19 cellular contexts compared by ENCODE assay signal in the genomic region with DNA sequence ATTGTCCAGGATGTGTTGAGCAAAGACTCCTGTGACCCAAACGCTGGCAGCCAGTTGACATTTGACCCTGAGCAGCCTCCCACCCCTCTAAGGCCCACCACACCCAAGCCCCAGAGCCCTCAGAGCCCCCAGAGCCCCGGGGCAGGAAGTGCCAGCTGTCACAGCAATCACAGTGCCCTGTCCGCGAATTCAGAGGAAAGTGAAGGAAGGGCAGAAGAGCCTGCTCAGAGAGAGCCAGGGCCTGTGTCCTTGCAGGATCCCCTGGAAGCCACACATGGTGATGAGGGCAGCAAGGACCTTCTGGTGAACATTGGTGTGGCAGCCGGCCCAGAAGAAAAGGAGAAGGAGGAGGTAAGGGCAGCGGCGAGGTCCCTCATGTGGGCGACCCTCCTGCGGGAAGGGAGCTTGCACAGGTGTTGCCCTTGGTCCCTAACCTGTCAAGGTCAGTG.
DNase-seq lines count a peak whose midpoint lies in the region; ATAC-seq, FAIRE-seq and TF ChIP-seq lines count a peak whose summit lies in the region.
"Had no signal": no experiment of that assay in that cellular context is flagged by ENCODE, and none has a peak within 500 bp of the region (broad histone marks: within the 10 kb centered on the region; RNA-seq: fewer than 3 reads in every experiment).

No MANE protein-coding gene starts in this region.

- TF ChIP-seq POLR2A in GM12891 (IDR thresholded peaks at IDR 0.05; ENCODE audit: low read depth, low read length), result no peak

- H3K4me2 ChIP-seq in BLaER1 treated with 17β-estradiol and CSF1 and Interleukin-3, amounts not matched to agents 10 nM and 100 nM, result peak overlapping the region; percentile 73 to 95 (median 80)
- no peak overlapping the region for H3K4me2 ChIP-seq in OCI-LY7 (ENCODE audit: low read length)

- no peaks in the 10 kb centered on the region for H3K36me3 Mint-ChIP-seq in effector memory CD8-positive, alpha-beta T cell (ENCODE audit: insufficient read depth)
- H3K36me3 Mint-ChIP-seq: brain had no signal

- H3K9ac ChIP-seq in BLaER1 treated with 17β-estradiol and CSF1 and Interleukin-3, amounts not matched to agents 10 nM and 100 nM, result peak overlapping the region in 9 of 11 experiments; percentile 11 to 64 (median 32); a peak in 11 of 22 replicates

- H4K20me1 ChIP-seq in BLaER1 treated with 17β-estradiol and CSF1 and Interleukin-3, amounts not matched to agents 10 nM and 100 nM, result peaks cover 0 to 18% (median 0%) of the 10 kb centered on the region in 11 experiments; a peak in 3 of 22 replicates
- peaks cover 4% of the 10 kb centered on the region; the same call in 1 of the 2 replicates for H4K20me1 ChIP-seq in OCI-LY7 (ENCODE audit: insufficient read depth, low read length)

- H3K27ac Mint-ChIP-seq in effector memory CD8-positive, alpha-beta T cell, result peak overlapping the region; percentile 91

- no peaks in the 10 kb centered on the region for H3K9me3 ChIP-seq in BLaER1 treated with 17β-estradiol and CSF1 and Interleukin-3, amounts not matched to agents 10 nM and 100 nM (replicated peaks in 1 of 11)
- H3K9me3 ChIP-seq in OCI-LY7 (ENCODE audit: low read length), result no peaks in the 10 kb centered on the region
- H3K9me3 ChIP-seq: BE2C, gastroesophageal sphincter, MG63, right lobe of liver had no signal

- H3K4me1 ChIP-seq in BLaER1 treated with 17β-estradiol and CSF1 and Interleukin-3, amounts not matched to agents 10 nM and 100 nM, result peaks cover 14 to 40% (median 26%) of the 10 kb centered on the region in 10 experiments
- H3K4me1 ChIP-seq in OCI-LY7 (ENCODE audit: insufficient read depth, low read length, poor library complexity, severe bottlenecking), result no peaks in the 10 kb centered on the region
- H3K4me1 ChIP-seq: BE2C, gastroesophageal sphincter had no signal

- DNase-seq in GM12891 (ENCODE audit: insufficient read length, low spot score) (peak; percentile 12), OCI-LY7 (ENCODE audit: low spot score) (no peak), SIG-M5 (lab: John Stamatoyannopoulos, UW) (no peak)
- no peak for DNase-seq in effector memory CD8-positive, alpha-beta T cell
- DNase-seq: BE2C; kidney glomerular epithelial cell; MG63; NCI-H2171 treated with DMSO at 0.1 percent for 48 hours; right lobe of liver; stimulated activated CD4-positive, alpha-beta T cell treated with anti-CD3 and anti-CD28 coated beads, Interleukin-4, amount 100 ng/mL, for 24 hours; stimulated activated naive CD4-positive, alpha-beta T cell had no signal

- H3K79me2 ChIP-seq in OCI-LY7 (ENCODE audit: insufficient read depth, low read depth, low read length), result no peaks in the 10 kb centered on the region

- peaks cover 0 to 7% (median 0%) of the 10 kb centered on the region in 11 experiments; a peak in 4 of 22 replicates for H3K36me3 ChIP-seq in BLaER1 treated with 17β-estradiol and CSF1 and Interleukin-3, amounts not matched to agents 10 nM and 100 nM
- no peaks in the 10 kb centered on the region for H3K36me3 ChIP-seq in OCI-LY7 (ENCODE audit: insufficient read depth, low read length)
- H3K36me3 ChIP-seq: BE2C, MG63 had no signal

- H3K27me3 Mint-ChIP-seq in effector memory CD8-positive, alpha-beta T cell, result no peaks in the 10 kb centered on the region
- H3K27me3 Mint-ChIP-seq: brain had no signal

- TF ChIP-seq CTCF in OCI-LY7 (conservative IDR thresholded peaks at IDR 0.05; ENCODE audit: low read length), result no peak

- H3K4me3 ChIP-seq in BLaER1 treated with 17β-estradiol and CSF1 and Interleukin-3, amounts not matched to agents 10 nM and 100 nM, result peak overlapping the region in 5 of 10 experiments; percentile 32 to 54 (median 49); a peak in 8 of 20 replicates
- H3K4me3 ChIP-seq in OCI-LY7 (ENCODE audit: low read depth, low read length, poor library complexity, severe bottlenecking), result no peak overlapping the region
- H3K4me3 ChIP-seq: gastroesophageal sphincter, MG63, right lobe of liver had no signal

- peaks cover 25 to 29% of the 10 kb centered on the region in 2 donors for H3K4me1 Mint-ChIP-seq in effector memory CD8-positive, alpha-beta T cell (ENCODE audit: low read depth in 2 of 2)

- CTCF ChIA-PET in OCI-LY7 (lab: Charles Lee; ENCODE audit: unreplicated experiment), result no interaction called here

- no peaks in the 10 kb centered on the region for H3K9me2 ChIP-seq in OCI-LY7 (ENCODE audit: insufficient read depth, low read length)

- H3K4me3 Mint-ChIP-seq in effector memory CD8-positive, alpha-beta T cell, result peak overlapping the region; percentile 87 to 89
- H3K4me3 Mint-ChIP-seq: brain had no signal

- H3K27me3 ChIP-seq in BLaER1 treated with 17β-estradiol and CSF1 and Interleukin-3, amounts not matched to agents 10 nM and 100 nM, result no peaks in the 10 kb centered on the region
- H3K27me3 ChIP-seq: BE2C, gastroesophageal sphincter, MG63, right lobe of liver had no signal

- peak overlapping the region in 3 of 11 experiments; percentile 28 to 43 (median 41); a peak in 6 of 22 replicates for H3K27ac ChIP-seq in BLaER1 treated with 17β-estradiol and CSF1 and Interleukin-3, amounts not matched to agents 10 nM and 100 nM
- no peak overlapping the region for H3K27ac ChIP-seq in OCI-LY7 (ENCODE audit: low read depth, low read length, poor library complexity, severe bottlenecking)
- H3K27ac ChIP-seq: gastroesophageal sphincter had no signal

- FAIRE-seq in GM12891 (lab: Jason Lieb, UNC), result no peak
- FAIRE-seq: HTR-8/SVneo had no signal

- H2AFZ ChIP-seq in OCI-LY7 (ENCODE audit: low read length), result no peak overlapping the region

- POLR2A ChIA-PET in OCI-LY7 (lab: Charles Lee), result no interaction called here

- H3K9me3 Mint-ChIP-seq in effector memory CD8-positive, alpha-beta T cell, result no peaks in the 10 kb centered on the region
- H3K9me3 Mint-ChIP-seq: brain had no signal

- BruUV-seq in OCI-LY7 (replicated peaks; lab: Mats Ljungman, UMichigan), result no TSS peak

- intact Hi-C loops in OCI-LY7 (cut with micrococcal nuclease; ENCODE audit: unreplicated experiment), result loop anchor here (10.0 kb wide), 1 partner anchor 299 kb away; no protein-coding TSS in a partner anchor

- peak; percentile 14 for ATAC-seq in HG03432 (IDR thresholded peaks at IDR 0.05; ENCODE audit: unreplicated experiment)
- ATAC-seq in effector memory CD8-positive, alpha-beta T cell (replicated peaks), result peak; percentile 43
- no peak for ATAC-seq in HG02938 (IDR thresholded peaks at IDR 0.05; ENCODE audit: unreplicated experiment)
- ATAC-seq in GM21717 (IDR thresholded peaks at IDR 0.05; ENCODE audit: unreplicated experiment), result no peak
- ATAC-seq: activated CD4-positive, CD25-positive, alpha-beta regulatory T cell treated with anti-CD3 and anti-CD28 coated beads, Interleukin-2, amount 50 U/mL, for 24 hours; gastroesophageal sphincter; right lobe of liver had no signal

TF ChIP-seq in GM12891, 5 proteins besides CTCF, POLR2A, EP300 and RAD21:
- TF ChIP-seq SPI1 (IDR thresholded peaks at IDR 0.05; ENCODE audit: low read depth, low read length), result no peak
- no peak for TF ChIP-seq POU2F2 (IDR thresholded peaks at IDR 0.05; ENCODE audit: low read depth, low read length)
- TF ChIP-seq POLR2AphosphoS5 (IDR thresholded peaks at IDR 0.05; ENCODE audit: low read depth, low read length), result no peak
- TF ChIP-seq TAF1 (IDR thresholded peaks at IDR 0.05; ENCODE audit: low read depth, low read length), result no peak

Comparison
In these comparisons a context has a peak if more than half of its experiments do, and no peak if none do; other contexts are left out.
1. ATAC-seq: peak in HG03432 (single experiment) and effector memory CD8-positive, alpha-beta T cell (single experiment); none in HG02938 (single experiment) and GM21717 (single experiment).